1 cellular context compared by ENCODE assay signal in genomic region chr20:1186367-1186991, GRCh38.
A peak's percentile ranks its signal among the peaks of the same experiment; 100 is the strongest.
TF ChIP-seq lines count a peak whose summit lies in the region.

No MANE protein-coding gene starts in this region.

TF ChIP-seq in K562, 482 proteins besides CTCF, POLR2A, EP300 and RAD21:
- TF ChIP-seq BACH1 (tag; IDR thresholded peaks at IDR 0.05) (no peak), USF1 (CRISPR knock-in tag; IDR thresholded peaks at IDR 0.05) (0 out of 2 replicates have a peak, but pooled peaks have one; percentile 19), NCOA6 (IDR thresholded peaks at IDR 0.05) (no peak), NR2C1 (IDR thresholded peaks at IDR 0.05) (no peak), NR2C1 (tag; IDR thresholded peaks at IDR 0.05) (no peak), ZNF785 (CRISPR knock-in tag; IDR thresholded peaks at IDR 0.05) (no peak)
- TF ChIP-seq, protein P1, sequence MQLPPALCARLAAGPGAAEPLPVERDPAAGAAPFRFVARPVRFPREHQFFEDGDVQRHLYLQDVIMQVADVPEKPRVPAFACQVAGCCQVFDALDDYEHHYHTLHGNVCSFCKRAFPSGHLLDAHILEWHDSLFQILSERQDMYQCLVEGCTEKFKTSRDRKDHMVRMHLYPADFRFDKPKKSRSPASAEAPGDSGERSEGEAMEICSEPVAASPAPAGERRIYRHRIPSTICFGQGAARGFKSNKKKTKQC (CRISPR knock-in tag; IDR thresholded peaks at IDR 0.05): 0 out of 2 replicates have a peak, but pooled peaks have one; percentile 31
- TF ChIP-seq, protein P2, sequence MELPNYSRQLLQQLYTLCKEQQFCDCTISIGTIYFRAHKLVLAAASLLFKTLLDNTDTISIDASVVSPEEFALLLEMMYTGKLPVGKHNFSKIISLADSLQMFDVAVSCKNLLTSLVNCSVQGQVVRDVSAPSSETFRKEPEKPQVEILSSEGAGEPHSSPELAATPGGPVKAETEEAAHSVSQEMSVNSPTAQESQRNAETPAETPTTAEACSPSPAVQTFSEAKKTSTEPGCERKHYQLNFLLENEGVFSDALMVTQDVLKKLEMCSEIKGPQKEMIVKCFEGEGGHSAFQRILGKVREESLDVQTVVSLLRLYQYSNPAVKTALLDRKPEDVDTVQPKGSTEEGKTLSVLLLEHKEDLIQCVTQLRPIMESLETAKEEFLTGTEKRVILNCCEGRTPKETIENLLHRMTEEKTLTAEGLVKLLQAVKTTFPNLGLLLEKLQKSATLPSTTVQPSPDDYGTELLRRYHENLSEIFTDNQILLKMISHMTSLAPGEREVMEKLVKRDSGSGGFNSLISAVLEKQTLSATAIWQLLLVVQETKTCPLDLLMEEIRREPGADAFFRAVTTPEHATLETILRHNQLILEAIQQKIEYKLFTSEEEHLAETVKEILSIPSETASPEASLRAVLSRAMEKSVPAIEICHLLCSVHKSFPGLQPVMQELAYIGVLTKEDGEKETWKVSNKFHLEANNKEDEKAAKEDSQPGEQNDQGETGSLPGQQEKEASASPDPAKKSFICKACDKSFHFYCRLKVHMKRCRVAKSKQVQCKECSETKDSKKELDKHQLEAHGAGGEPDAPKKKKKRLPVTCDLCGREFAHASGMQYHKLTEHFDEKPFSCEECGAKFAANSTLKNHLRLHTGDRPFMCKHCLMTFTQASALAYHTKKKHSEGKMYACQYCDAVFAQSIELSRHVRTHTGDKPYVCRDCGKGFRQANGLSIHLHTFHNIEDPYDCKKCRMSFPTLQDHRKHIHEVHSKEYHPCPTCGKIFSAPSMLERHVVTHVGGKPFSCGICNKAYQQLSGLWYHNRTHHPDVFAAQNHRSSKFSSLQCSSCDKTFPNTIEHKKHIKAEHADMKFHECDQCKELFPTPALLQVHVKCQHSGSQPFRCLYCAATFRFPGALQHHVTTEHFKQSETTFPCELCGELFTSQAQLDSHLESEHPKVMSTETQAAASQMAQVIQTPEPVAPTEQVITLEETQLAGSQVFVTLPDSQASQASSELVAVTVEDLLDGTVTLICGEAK (IDR thresholded peaks at IDR 0.05): no peak
- TF ChIP-seq, protein P2 (CRISPR knock-in tag; IDR thresholded peaks at IDR 0.05): no peak
